ENCODE assay signal across 8 cellular contexts in genomic region chr17:49260011-49260921, GRCh38. TPM values are rescaled to one million over a fixed set of nuclear protein-coding genes. Genes with fewer than 3 reads are reported as not detected.
DNase-seq lines count a peak whose midpoint lies in the region; ATAC-seq and TF ChIP-seq lines count a peak whose summit lies in the region.

No MANE protein-coding gene starts in this region.

- intact Hi-C loops in ascending aorta (cut with DNase I) = no loop called here
- intact Hi-C loops in vagina (cut with DNase I) = no loop called here

- TF ChIP-seq POLR2A in vagina (IDR thresholded peaks at IDR 0.05) = peak in 1 of 2 donors; percentile 18

- H3K27ac ChIP-seq in ascending aorta (peak overlapping the region; percentile 79 to 93), right atrium auricular region (peak overlapping the region; percentile 74 to 86), rectal smooth muscle tissue (ENCODE audit: low read depth, low read length) (no peak overlapping the region), vagina (peak overlapping the region; percentile 81)

- H3K27ac Mint-ChIP-seq in T-helper 17 cell = peak overlapping the region; percentile 51

- peaks cover 0 to 4% of the 10 kb centered on the region in 2 donors for H3K4me1 ChIP-seq in ascending aorta
- peaks cover 0 to 11% of the 10 kb centered on the region in 2 donors for H3K4me1 ChIP-seq in right atrium auricular region
- H3K4me1 ChIP-seq in rectal smooth muscle tissue (ENCODE audit: control insufficient read depth, insufficient read depth, low read length) = no peaks in the 10 kb centered on the region
- H3K4me1 ChIP-seq in vagina = peaks cover 14% of the 10 kb centered on the region

- peak overlapping the region; percentile 86 for H3K4me3 Mint-ChIP-seq in T-helper 17 cell

- H3K4me1 Mint-ChIP-seq in T-helper 17 cell = peaks cover 7% of the 10 kb centered on the region

- no peak overlapping the region for H3K9ac ChIP-seq in rectal smooth muscle tissue (ENCODE audit: low read length)

- ATAC-seq in HG03521 (IDR thresholded peaks at IDR 0.05; ENCODE audit: unreplicated experiment) (peak; percentile 40), T-helper 17 cell (peak; percentile 81), HG03159 (IDR thresholded peaks at IDR 0.05; ENCODE audit: unreplicated experiment) (no peak)

- H3K27me3 ChIP-seq in ascending aorta = no peaks in the 10 kb centered on the region
- no peaks in the 10 kb centered on the region for H3K27me3 ChIP-seq in right atrium auricular region
- H3K27me3 ChIP-seq in rectal smooth muscle tissue (ENCODE audit: control insufficient read depth, insufficient read depth, low read length) = no peaks in the 10 kb centered on the region
- no peaks in the 10 kb centered on the region for H3K27me3 ChIP-seq in vagina

- TF ChIP-seq CTCF in ascending aorta (IDR thresholded peaks at IDR 0.05) = no peak
- no peak for TF ChIP-seq CTCF in right atrium auricular region (IDR thresholded peaks at IDR 0.05)
- TF ChIP-seq CTCF in vagina (IDR thresholded peaks at IDR 0.05) = no peak

- DNase-seq in CD1c-positive myeloid dendritic cell (ENCODE audit: extremely low spot score) (peak; percentile 85), T-helper 17 cell (peak; percentile 18 to 29 (median 20)), ascending aorta (ENCODE audit: low spot score in 2 of 2) (peak; percentile 15 to 80), right atrium auricular region (ENCODE audit: low spot score) (peak; percentile 82), vagina (ENCODE audit: extremely low spot score in 2 of 2) (no peak)

- no peaks in the 10 kb centered on the region for H3K36me3 Mint-ChIP-seq in T-helper 17 cell (ENCODE audit: low read depth)

- no peaks in the 10 kb centered on the region for H3K36me3 ChIP-seq in ascending aorta
- no peaks in the 10 kb centered on the region for H3K36me3 ChIP-seq in right atrium auricular region
- H3K36me3 ChIP-seq in rectal smooth muscle tissue (ENCODE audit: control insufficient read depth, insufficient read depth, low read length) = no peaks in the 10 kb centered on the region
- no peaks in the 10 kb centered on the region for H3K36me3 ChIP-seq in vagina

- H3K27me3 Mint-ChIP-seq in T-helper 17 cell = peaks cover 15% of the 10 kb centered on the region

- peak overlapping the region; percentile 64 to 93 for H3K4me3 ChIP-seq in ascending aorta
- H3K4me3 ChIP-seq in right atrium auricular region = peak overlapping the region; percentile 44 to 61
- peak overlapping the region; percentile 64 for H3K4me3 ChIP-seq in rectal smooth muscle tissue (ENCODE audit: low read length)
- H3K4me3 ChIP-seq in vagina = peak overlapping the region; percentile 55 to 57

- H3K9me3 ChIP-seq in T-helper 17 cell (ENCODE audit: control insufficient read depth, low read length, poor library complexity, severe bottlenecking) (no peaks in the 10 kb centered on the region), ascending aorta (no peaks in the 10 kb centered on the region), right atrium auricular region (no peaks in the 10 kb centered on the region), vagina (no peaks in the 10 kb centered on the region)

RNA-seq across cellular contexts. Expression of gene PHOSPHO1, which starts 29.7 kb away (rescaled TPM):
- not detected for total RNA-seq in T-helper 17 cell
- not detected for total RNA-seq in ascending aorta
- total RNA-seq in right atrium auricular region = 1 to 10 TPM in 1 of 2 donors, under 1 TPM in 1; 0.56 to 2.2 TPM
- not detected for total RNA-seq in vagina

RNA-seq across cellular contexts. Expression of gene ABI3, which starts 49.8 kb away (rescaled TPM):
- total RNA-seq in T-helper 17 cell = 10 to 100 TPM in 1 of 2 donors, 1 to 10 TPM in 1; 6.5 to 10.5 TPM
- total RNA-seq in ascending aorta = 35.1 TPM
- 1 to 10 TPM; 6.7 to 8.2 TPM for total RNA-seq in right atrium auricular region
- total RNA-seq in vagina = 11.0 TPM

RNA-seq across cellular contexts. Expression of gene GNGT2, which starts 49.9 kb away (rescaled TPM):
- 1 to 10 TPM; 3.0 to 4.4 TPM for total RNA-seq in T-helper 17 cell
- not detected for total RNA-seq in ascending aorta
- total RNA-seq in right atrium auricular region = 1 to 10 TPM in 1 of 2 donors, under 1 TPM in 1; 0.90 to 1.4 TPM
- 6.6 TPM for total RNA-seq in vagina

Comparison
In these comparisons a context has a peak if more than half of its experiments do, and no peak if none do; other contexts are left out.
1. DNase-seq: peak in CD1c-positive myeloid dendritic cell (single experiment), T-helper 17 cell (3 of 3), ascending aorta (2 of 2) and right atrium auricular region (single experiment); none in vagina (0 of 2).
2. Peak in every context shown above with its lines, with median percentiles within 50 percentile points of each other: H3K4me3 ChIP-seq.